ENCODE assay signal across 8 cellular contexts in the genomic region with DNA sequence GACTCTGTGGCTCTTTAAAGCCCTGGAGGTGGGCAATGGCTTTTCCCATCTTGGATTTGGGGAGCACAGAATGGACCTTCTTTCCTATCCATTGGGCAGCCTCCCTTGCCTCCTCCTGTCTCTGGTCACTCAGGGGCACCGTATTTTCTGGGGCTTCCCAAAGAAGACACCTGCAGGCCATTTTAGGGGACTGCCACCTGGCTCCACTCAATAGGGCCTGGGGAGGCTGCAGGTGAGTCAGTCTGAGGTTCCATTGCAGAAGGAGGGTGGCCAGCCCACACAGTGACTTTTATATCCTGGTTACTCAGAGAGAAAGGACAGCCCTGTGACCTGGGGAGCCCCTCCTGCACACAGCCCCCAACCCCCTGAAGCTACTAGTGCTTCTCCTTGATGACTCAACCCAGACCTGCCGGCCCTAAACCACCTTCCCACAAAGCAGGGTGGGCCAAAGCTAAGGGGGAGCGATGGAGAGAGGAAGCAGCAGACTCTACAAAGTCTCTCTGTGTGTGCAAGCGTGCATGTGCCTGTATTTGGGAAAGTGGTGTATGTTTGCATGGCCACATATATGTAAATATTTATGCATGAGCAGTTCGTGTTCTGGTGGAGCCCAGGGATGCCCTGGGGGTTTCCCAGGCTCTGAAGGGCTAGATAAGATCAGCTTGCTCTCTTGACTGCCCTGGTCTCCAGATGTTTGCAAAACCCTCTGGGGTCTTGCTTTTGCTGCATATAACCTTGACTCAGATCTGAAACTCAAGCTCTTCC.
DNase-seq lines count a peak whose midpoint lies in the region; ATAC-seq lines count a peak whose summit lies in the region.

No MANE protein-coding gene starts in this region.

- DNase-seq in ELR (ENCODE audit: low read depth) (peak; percentile 82), NCI-H146 treated with DMSO at 0.1 percent for 48 hours (lab: John Stamatoyannopoulos, UW; ENCODE audit: unreplicated experiment) (no peak), NCI-H345 (lab: John Stamatoyannopoulos, UW) (no peak), SKM-1 (lab: John Stamatoyannopoulos, UW; ENCODE audit: unreplicated experiment) (no peak)
- peak; percentile 3 for DNase-seq in activated naive CD8-positive, alpha-beta T cell treated with anti-CD3 and anti-CD28 coated beads, Interleukin-2, amount 50 U/mL, for 16 hours (ENCODE audit: low read depth, low spot score)
- DNase-seq in stimulated activated CD4-positive, alpha-beta T cell treated with anti-CD3 and anti-CD28 coated beads, Interleukin-1b, Interleukin-23, amount 100 ng/mL, for 48 hours: peak; percentile 61

- ATAC-seq in GM19452 (IDR thresholded peaks at IDR 0.05; ENCODE audit: unreplicated experiment) (peak; percentile 63), HG03439 (IDR thresholded peaks at IDR 0.05; ENCODE audit: unreplicated experiment) (peak; percentile 66)

Comparison
In these comparisons a context has a peak if more than half of its experiments do, and no peak if none do; other contexts are left out.
1. DNase-seq: peak in ELR (single experiment), activated naive CD8-positive, alpha-beta T cell treated with anti-CD3 and anti-CD28 coated beads, Interleukin-2, amount 50 U/mL, for 16 hours (single experiment) and stimulated activated CD4-positive, alpha-beta T cell treated with anti-CD3 and anti-CD28 coated beads, Interleukin-1b, Interleukin-23, amount 100 ng/mL, for 48 hours (single experiment); none in NCI-H146 treated with DMSO at 0.1 percent for 48 hours (single experiment), NCI-H345 (single experiment) and SKM-1 (single experiment).